13 cellular contexts compared by ENCODE assay signal in the genomic region with DNA sequence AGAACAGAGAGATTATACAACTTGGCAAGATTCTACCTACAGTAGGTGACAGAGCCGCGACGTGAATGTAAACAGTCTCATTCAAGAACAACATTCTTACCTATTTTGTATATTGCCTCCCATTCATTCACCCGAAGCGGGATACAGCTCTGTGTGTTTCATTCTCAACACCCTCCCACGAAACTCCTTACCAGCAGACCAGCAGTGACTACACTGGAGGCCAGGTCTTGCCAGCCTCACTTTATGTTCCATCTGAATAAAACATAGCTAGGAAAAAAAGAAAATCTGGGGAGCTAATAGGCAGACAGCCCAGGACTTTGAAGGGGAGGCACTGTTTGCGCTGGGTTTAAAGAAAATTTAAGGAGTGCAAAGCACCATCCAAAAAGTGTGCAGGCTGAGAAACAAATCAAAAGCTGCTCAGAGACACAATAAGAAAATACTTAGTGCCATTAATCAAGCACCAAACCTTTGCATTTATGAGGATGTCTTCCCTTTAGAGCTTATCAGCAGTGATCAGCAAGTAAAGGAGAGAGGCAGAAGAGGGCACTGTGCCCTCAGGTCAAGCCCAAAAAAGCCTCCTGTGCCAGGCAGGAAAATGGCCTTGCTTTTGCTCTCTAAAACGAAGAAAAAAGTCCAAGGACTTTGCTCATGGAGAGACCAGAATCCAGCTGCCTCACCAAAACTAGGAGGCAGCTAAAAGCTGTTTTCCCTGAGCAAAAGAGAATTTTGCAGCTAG.
DNase-seq lines count a peak whose midpoint lies in the region; ATAC-seq and TF ChIP-seq lines count a peak whose summit lies in the region.
"Had no signal": no experiment of that assay in that cellular context is flagged by ENCODE, and none has a peak within 500 bp of the region (broad histone marks: within the 10 kb centered on the region; RNA-seq: fewer than 3 reads in every experiment).

No MANE protein-coding gene starts in this region.

- WGBS in right cardiac atrium, result 42% methylated on average over 8 of the region's 8 CpGs
- 79% methylated on average over 8 of the region's 8 CpGs for WGBS in SK-N-SH (ENCODE audit: low lambda C conversion rate)

- H3K27ac ChIP-seq in right cardiac atrium (ENCODE audit: low read length) (no peak overlapping the region), SK-N-SH (ENCODE audit: low read depth in 2 of 2, low read length in 1 of 2) (no peak overlapping the region), uterus (peak overlapping the region; percentile 76 to 77)
- H3K27ac ChIP-seq: thyroid gland had no signal

- CTCF ChIA-PET in SK-N-SH (lab: Yijun Ruan, JAX), result interaction anchor here (0.9 to 1.3 kb wide), 4 partner anchors 8 to 19 kb away, joined by 3 to 5 read pairs (median 4); no protein-coding TSS in a partner anchor

- TF ChIP-seq RAD21 in SK-N-SH (IDR thresholded peaks at IDR 0.05; ENCODE audit: low read length), result peak; percentile 36

- peak; percentile 36 to 41 for ATAC-seq in right cardiac atrium
- no peak for ATAC-seq in left ventricle myocardium superior

- POLR2A ChIA-PET in SK-N-SH (lab: Yijun Ruan, JAX), result no interaction called here

- intact Hi-C loops in right cardiac atrium (cut with DNase I), result no loop called here
- intact Hi-C loops in left ventricle myocardium superior (cut with micrococcal nuclease), result no loop called here
- intact Hi-C loops in uterus (cut with DNase I; ENCODE audit: low total_unique reads), result no loop called here

- H3K4me2 ChIP-seq in SK-N-SH, result no peak overlapping the region

- H3K9ac ChIP-seq in SK-N-SH, result no peak overlapping the region

- H3K9me2 ChIP-seq in SK-N-SH, result no peaks in the 10 kb centered on the region

- no peak overlapping the region for H2AFZ ChIP-seq in SK-N-SH (ENCODE audit: low read depth)

- H3K36me3 ChIP-seq in SK-N-SH (replicated peaks in 1 of 2; ENCODE audit: control insufficient read depth in 1 of 2, insufficient read depth in 2 of 2, low read length in 1 of 2), result peaks cover 0 to 5% of the 10 kb centered on the region in 2 experiments
- no peaks in the 10 kb centered on the region for H3K36me3 ChIP-seq in uterus
- H3K36me3 ChIP-seq: thyroid gland had no signal

- peaks cover 3% of the 10 kb centered on the region for H3F3A ChIP-seq in SK-N-SH (replicated peaks; ENCODE audit: insufficient read depth)

- H3K9me3 Mint-ChIP-seq in activated T-cell treated with anti-CD3 and anti-CD28 coated beads, Interleukin-2, amount 50 U/mL, for 24 hours, result no peaks in the 10 kb centered on the region

- TF ChIP-seq CTCF in SK-N-SH (IDR thresholded peaks at IDR 0.05) (peak; percentile 32), uterus (IDR thresholded peaks at IDR 0.05) (peak in 1 of 4 experiments; percentile 7)

- H3K27me3 ChIP-seq in right cardiac atrium (ENCODE audit: control insufficient read depth, insufficient read depth) (no peaks in the 10 kb centered on the region), SK-N-SH (ENCODE audit: insufficient read depth) (no peaks in the 10 kb centered on the region), uterus (no peaks in the 10 kb centered on the region)
- H3K27me3 ChIP-seq: thyroid gland had no signal

- H3K4me1 ChIP-seq in right cardiac atrium (ENCODE audit: control insufficient read depth, insufficient read depth, low read length) (no peaks in the 10 kb centered on the region), SK-N-SH (ENCODE audit: control insufficient read depth in 1 of 2, insufficient read depth in 2 of 2, low read depth in 1 of 2, low read length in 1 of 2) (peaks cover 0 to 8% of the 10 kb centered on the region in 2 experiments; a peak in 2 of 4 replicates), uterus (peaks cover 0 to 17% of the 10 kb centered on the region in 2 donors)

- H3K4me1 Mint-ChIP-seq in activated T-cell treated with anti-CD3 and anti-CD28 coated beads, Interleukin-2, amount 50 U/mL, for 24 hours (ENCODE audit: low read depth), result no peaks in the 10 kb centered on the region

- TF ChIP-seq EP300 in SK-N-SH (IDR thresholded peaks at IDR 0.05; ENCODE audit: borderline replicate concordance in 1 of 2, low read depth in 1 of 2, low read length in 1 of 2), result no peak

- no peaks in the 10 kb centered on the region for H3K27me3 Mint-ChIP-seq in activated T-cell treated with anti-CD3 and anti-CD28 coated beads, Interleukin-2, amount 50 U/mL, for 24 hours

- H3K36me3 Mint-ChIP-seq in activated T-cell treated with anti-CD3 and anti-CD28 coated beads, Interleukin-2, amount 50 U/mL, for 24 hours (ENCODE audit: low read depth), result no peaks in the 10 kb centered on the region
- H3K36me3 Mint-ChIP-seq: activated naive CD8-positive, alpha-beta T cell had no signal

- no peak for TF ChIP-seq POLR2A in uterus (IDR thresholded peaks at IDR 0.05)

- H3K27ac Mint-ChIP-seq in activated T-cell treated with anti-CD3 and anti-CD28 coated beads, Interleukin-2, amount 50 U/mL, for 24 hours, result no peak overlapping the region
- H3K27ac Mint-ChIP-seq: activated naive CD8-positive, alpha-beta T cell had no signal

- no peak overlapping the region for H3K4me3 ChIP-seq in right cardiac atrium (ENCODE audit: low read length)
- no peak overlapping the region for H3K4me3 ChIP-seq in SK-N-SH (ENCODE audit: low read depth in 2 of 2, low read length in 1 of 2)
- peak overlapping the region; percentile 25 to 34 for H3K4me3 ChIP-seq in uterus
- H3K4me3 ChIP-seq: thyroid gland had no signal

- H3K9me3 ChIP-seq in right cardiac atrium (ENCODE audit: control insufficient read depth, low read length), result no peaks in the 10 kb centered on the region
- H3K9me3 ChIP-seq in SK-N-SH, result no peaks in the 10 kb centered on the region
- H3K9me3 ChIP-seq in uterus, result no peaks in the 10 kb centered on the region
- H3K9me3 ChIP-seq: thyroid gland had no signal

- H3K4me3 Mint-ChIP-seq in activated T-cell treated with anti-CD3 and anti-CD28 coated beads, Interleukin-2, amount 50 U/mL, for 24 hours, result no peak overlapping the region
- H3K4me3 Mint-ChIP-seq: activated naive CD8-positive, alpha-beta T cell had no signal

- H3K79me2 ChIP-seq in SK-N-SH (ENCODE audit: insufficient read depth), result peaks cover 5% of the 10 kb centered on the region

- H4K20me1 ChIP-seq in SK-N-SH (ENCODE audit: insufficient read depth), result no peaks in the 10 kb centered on the region

- DNase-seq in right cardiac atrium, result no peak
- no peak for DNase-seq in left ventricle myocardium superior
- DNase-seq in SK-N-SH, result no peak
- peak; percentile 25 for DNase-seq in glomerular visceral epithelial cell (ENCODE audit: extremely low spot score)
- DNase-seq in uterus, result peak in 1 of 2 donors; percentile 57
- no peak for DNase-seq in activated CD4-positive, alpha-beta T cell treated with anti-CD3 and anti-CD28 coated beads, Interleukin-2, amount 50 U/mL, for 48 hours
- DNase-seq in activated CD8-positive, alpha-beta memory T cell treated with anti-CD3 and anti-CD28 coated beads for 24 hours, result no peak
- no peak for DNase-seq in activated T-cell treated with anti-CD3 and anti-CD28 coated beads, Interleukin-2, amount 50 U/mL, for 24 hours
- DNase-seq: activated CD4-positive, alpha-beta T cell treated with anti-CD3 and anti-CD28 coated beads for 4 hours; occipital lobe; SHP77 had no signal

TF ChIP-seq in SK-N-SH, 30 proteins besides CTCF, POLR2A, EP300 and RAD21 (continues in another document):
- no peak for TF ChIP-seq MAX (IDR thresholded peaks at IDR 0.05; ENCODE audit: low read depth)
- TF ChIP-seq SMC3 (IDR thresholded peaks at IDR 0.05; ENCODE audit: low read depth, low read length), result peak; percentile 18; the same call in 1 of the 2 replicates
- no peak for TF ChIP-seq ZBTB33 (IDR thresholded peaks at IDR 0.05; ENCODE audit: borderline replicate concordance, low read depth)
- no peak for TF ChIP-seq TCF12 (IDR thresholded peaks at IDR 0.05)
- no peak for TF ChIP-seq GABPA (IDR thresholded peaks at IDR 0.05; ENCODE audit: low read depth)
- no peak for TF ChIP-seq FOXJ3 (CRISPR knock-in tag; IDR thresholded peaks at IDR 0.05)
- TF ChIP-seq CHD2 (IDR thresholded peaks at IDR 0.05; ENCODE audit: low read length, partially characterized antibody), result no peak

Comparison
In these comparisons a context has a peak if more than half of its experiments do, and no peak if none do; other contexts are left out.
1. H3K27ac ChIP-seq: peak in uterus (2 of 2); none in right cardiac atrium (single experiment) and SK-N-SH (0 of 2).
2. H3K4me3 ChIP-seq: peak in uterus (2 of 2); none in right cardiac atrium (single experiment) and SK-N-SH (0 of 2).